Comparison of ENCODE assay signal across 8 cellular contexts in the genomic region with DNA sequence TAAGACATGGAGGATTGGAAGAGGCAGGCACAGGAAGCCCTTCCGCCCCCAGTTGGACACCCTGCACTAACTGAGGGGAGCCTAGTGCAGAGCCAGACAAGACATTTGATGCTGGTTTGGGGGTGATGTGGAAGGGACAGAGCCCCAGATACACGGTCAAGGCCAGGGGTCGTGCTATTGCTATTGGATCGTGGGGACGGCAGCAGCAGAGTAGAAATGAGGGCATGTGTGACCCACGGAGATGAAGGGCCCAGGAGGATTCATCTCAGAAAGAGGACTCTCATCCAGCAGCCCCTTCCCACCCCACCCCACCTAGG. TPM values are rescaled to one million over a fixed set of nuclear protein-coding genes. Genes with fewer than 3 reads are reported as not detected.
DNase-seq lines count a peak whose midpoint lies in the region; ATAC-seq and TF ChIP-seq lines count a peak whose summit lies in the region.

No MANE protein-coding gene starts in this region.

- peaks cover 19% of the 10 kb centered on the region for H3K79me2 ChIP-seq in PC-3 (ENCODE audit: low read length)

- H2BK120ac ChIP-seq in neuronal stem cell (ENCODE audit: low read depth, low read length), result no peak overlapping the region

- no peak overlapping the region for H2BK15ac ChIP-seq in neuronal stem cell (ENCODE audit: low read length)

- peak overlapping the region; percentile 55 to 100 (median 99); a peak in 19 of 22 replicates for H3K9ac ChIP-seq in BLaER1 treated with 17β-estradiol and CSF1 and Interleukin-3, amounts not matched to agents 10 nM and 100 nM
- H3K9ac ChIP-seq in neuronal stem cell (ENCODE audit: low read depth, low read length, poor library complexity) (no peak overlapping the region), PC-3 (ENCODE audit: low read length) (no peak overlapping the region)

- H4K91ac ChIP-seq in neuronal stem cell (ENCODE audit: low read depth, low read length, poor library complexity), result no peak overlapping the region

- no TSS peak for BruUV-seq in PC-3 (replicated peaks; lab: Mats Ljungman, UMichigan)

- no peaks in the 10 kb centered on the region for H3F3A ChIP-seq in PC-3 (ENCODE audit: low read length, unreplicated experiment)

- H2AK5ac ChIP-seq in neuronal stem cell (ENCODE audit: low read depth, low read length), result no peak overlapping the region

- H3K14ac ChIP-seq in neuronal stem cell (ENCODE audit: low read length), result no peak overlapping the region

- H3K4me3 ChIP-seq in BLaER1 treated with 17β-estradiol and CSF1 and Interleukin-3, amounts not matched to agents 10 nM and 100 nM, result peak overlapping the region in 3 of 10 experiments; percentile 40 to 100 (median 96); a peak in 4 of 20 replicates
- peak overlapping the region; percentile 94 for H3K4me3 ChIP-seq in SJCRH30
- peak overlapping the region in 1 of 2 donors; percentile 97 for H3K4me3 ChIP-seq in neuronal stem cell (ENCODE audit: low read length in 2 of 2)
- H3K4me3 ChIP-seq in PC-3 (ENCODE audit: low read length), result no peak overlapping the region

- CTCF ChIA-PET in PC-3 (lab: Charles Lee), result no interaction called here

- H2BK5ac ChIP-seq in neuronal stem cell (ENCODE audit: low read length), result no peak overlapping the region

- POLR2A ChIA-PET in PC-3 (lab: Charles Lee; ENCODE audit: unreplicated experiment), result no interaction called here

- peaks cover 11% of the 10 kb centered on the region for H3K79me1 ChIP-seq in neuronal stem cell (ENCODE audit: low read depth, low read length)

- no CpG with 5 or more reads among the region's 6 CpGs for WGBS in neuronal stem cell (ENCODE audit: extremely low coverage in 2 of 2, insufficient read length in 2 of 2, insufficient replicate concordance in 1 of 2), 2 donors

- intact Hi-C loops in head of caudate nucleus (cut with DNase I) (no loop called here), PC-3 (cut with micrococcal nuclease) (no loop called here)

- no peak for DNase-seq in SJCRH30
- no peak for DNase-seq in epithelial cell of prostate (ENCODE audit: low read depth, low spot score)
- no peak for DNase-seq in neuronal stem cell (ENCODE audit: low spot score)
- DNase-seq in head of caudate nucleus, result no peak
- no peak for DNase-seq in NCI-H128 (lab: John Stamatoyannopoulos, UW; ENCODE audit: unreplicated experiment)
- DNase-seq in PC-3, result no peak

- H4K20me1 ChIP-seq in BLaER1 treated with 17β-estradiol and CSF1 and Interleukin-3, amounts not matched to agents 10 nM and 100 nM, result peaks cover 4 to 28% (median 20%) of the 10 kb centered on the region in 11 experiments; a peak in 17 of 22 replicates
- 0 out of 2 replicates have a peak, but pooled peaks cover 2% of the 10 kb centered on the region for H4K20me1 ChIP-seq in PC-3 (ENCODE audit: low read length)

- peaks cover 8 to 20% (median 15%) of the 10 kb centered on the region in 11 experiments; a peak in 19 of 22 replicates for H3K36me3 ChIP-seq in BLaER1 treated with 17β-estradiol and CSF1 and Interleukin-3, amounts not matched to agents 10 nM and 100 nM
- H3K36me3 ChIP-seq in SJCRH30, result peaks cover 3% of the 10 kb centered on the region; the same call in 1 of the 2 replicates
- H3K36me3 ChIP-seq in neuronal stem cell (replicated peaks in 1 of 2; ENCODE audit: control insufficient read depth in 2 of 2, insufficient read depth in 2 of 2, low read length in 2 of 2), result peaks cover 14 to 25% of the 10 kb centered on the region in 2 donors
- H3K36me3 ChIP-seq in PC-3 (ENCODE audit: low read depth, low read length), result no peaks in the 10 kb centered on the region; the same call in 1 of the 2 replicates

- peak overlapping the region; percentile 93 to 100 (median 98); a peak in 20 of 22 replicates for H3K27ac ChIP-seq in BLaER1 treated with 17β-estradiol and CSF1 and Interleukin-3, amounts not matched to agents 10 nM and 100 nM
- no peak overlapping the region; the same call in 1 of the 2 replicates for H3K27ac ChIP-seq in SJCRH30
- H3K27ac ChIP-seq in epithelial cell of prostate, result peak overlapping the region; percentile 76
- H3K27ac ChIP-seq in neuronal stem cell (replicated peaks; ENCODE audit: low read length), result no peak overlapping the region
- no peak overlapping the region for H3K27ac ChIP-seq in PC-3 (ENCODE audit: low read length)

- H3K4me1 ChIP-seq in BLaER1 treated with 17β-estradiol and CSF1 and Interleukin-3, amounts not matched to agents 10 nM and 100 nM, result peaks cover 45 to 52% (median 47%) of the 10 kb centered on the region in 10 experiments
- H3K4me1 ChIP-seq in SJCRH30 (peaks cover 8% of the 10 kb centered on the region; the same call in 1 of the 2 replicates), neuronal stem cell (ENCODE audit: control insufficient read depth in 2 of 2, insufficient read depth in 1 of 2, low read depth in 1 of 2, low read length in 2 of 2) (peaks cover 22 to 30% of the 10 kb centered on the region in 2 donors), PC-3 (ENCODE audit: insufficient read depth, low read length) (peaks cover 27% of the 10 kb centered on the region)

- H3K4me2 ChIP-seq in BLaER1 treated with 17β-estradiol and CSF1 and Interleukin-3, amounts not matched to agents 10 nM and 100 nM, result peak overlapping the region; percentile 82 to 100 (median 95)
- H3K4me2 ChIP-seq in neuronal stem cell (ENCODE audit: insufficient read depth, low read length, poor library complexity, severe bottlenecking) (no peak overlapping the region), PC-3 (ENCODE audit: low read length) (no peak overlapping the region)

- no peak for TF ChIP-seq CTCF in PC-3 (conservative IDR thresholded peaks at IDR 0.05; ENCODE audit: low read depth, low read length)

- H3K27me3 ChIP-seq in BLaER1 treated with 17β-estradiol and CSF1 and Interleukin-3, amounts not matched to agents 10 nM and 100 nM, result no peaks in the 10 kb centered on the region
- no peaks in the 10 kb centered on the region for H3K27me3 ChIP-seq in SJCRH30
- no peaks in the 10 kb centered on the region for H3K27me3 ChIP-seq in neuronal stem cell (ENCODE audit: control insufficient read depth in 3 of 3, insufficient read depth in 3 of 3, low read depth in 1 of 3, low read length in 3 of 3)
- H3K27me3 ChIP-seq in PC-3 (ENCODE audit: low read length), result no peaks in the 10 kb centered on the region

- ATAC-seq in HG03378 (IDR thresholded peaks at IDR 0.05; ENCODE audit: unreplicated experiment) (no peak), PC-3 (no peak)

- H3K18ac ChIP-seq in neuronal stem cell (ENCODE audit: low read length), result no peak overlapping the region

- no peak overlapping the region for H4K8ac ChIP-seq in neuronal stem cell (ENCODE audit: low read depth, low read length)

- no peak overlapping the region for H3K4ac ChIP-seq in neuronal stem cell (ENCODE audit: low read length)

- no peaks in the 10 kb centered on the region for H3K9me3 ChIP-seq in BLaER1 treated with 17β-estradiol and CSF1 and Interleukin-3, amounts not matched to agents 10 nM and 100 nM (replicated peaks in 1 of 11)
- H3K9me3 ChIP-seq in SJCRH30 (replicated peaks) (no peaks in the 10 kb centered on the region), neuronal stem cell (replicated peaks in 1 of 2; ENCODE audit: control insufficient read depth in 2 of 2, insufficient read depth in 1 of 2, low read depth in 1 of 2, low read length in 2 of 2) (no peaks in the 10 kb centered on the region), PC-3 (ENCODE audit: low read length) (no peaks in the 10 kb centered on the region)

- H3K23ac ChIP-seq in neuronal stem cell (ENCODE audit: low read depth, low read length, poor library complexity), result no peak overlapping the region

- no peaks in the 10 kb centered on the region for H3K9me2 ChIP-seq in PC-3 (replicated peaks; ENCODE audit: low read length)

- H2AFZ ChIP-seq in neuronal stem cell (ENCODE audit: low read length), result peak overlapping the region; percentile 79
- H2AFZ ChIP-seq in PC-3 (ENCODE audit: low read length), result no peak overlapping the region

- H2BK12ac ChIP-seq in neuronal stem cell (ENCODE audit: low read length), result no peak overlapping the region

RNA-seq across cellular contexts. Expression of gene VAMP2, which starts 2.0 kb away (rescaled TPM):
- total RNA-seq in SJCRH30 (2014; rRNA removed; shearing (Covaris generic)), result 6.1 and 7.9 TPM in 2 replicates
- 47.3 TPM for polyA plus RNA-seq in neuronal stem cell (2013, experiment 1 of 2)
- 45.3 TPM for polyA plus RNA-seq in neuronal stem cell (2013, experiment 2 of 2)
- 5.0 and 18.0 TPM in 2 replicates for total RNA-seq in PC-3 (2014; rRNA removed)

RNA-seq across cellular contexts. Expression of gene TMEM107, which starts 11.4 kb away (rescaled TPM):
- total RNA-seq in SJCRH30 (2014; rRNA removed; shearing (Covaris generic)), result 13.0 and 19.8 TPM in 2 replicates
- polyA plus RNA-seq in neuronal stem cell (2013, experiment 1 of 2), result 14.8 TPM
- polyA plus RNA-seq in neuronal stem cell (2013, experiment 2 of 2), result 15.2 TPM
- 19.0 and 26.6 TPM in 2 replicates for total RNA-seq in PC-3 (2014; rRNA removed)

RNA-seq across cellular contexts. Expression of gene PER1, which starts 12.6 kb away (rescaled TPM):
- 9.3 and 13.5 TPM in 2 replicates for total RNA-seq in SJCRH30 (2014; rRNA removed; shearing (Covaris generic))
- polyA plus RNA-seq in neuronal stem cell (2013, experiment 1 of 2), result 17.0 TPM
- polyA plus RNA-seq in neuronal stem cell (2013, experiment 2 of 2), result 18.7 TPM
- total RNA-seq in PC-3 (2014; rRNA removed), result 25.0 and 47.2 TPM in 2 replicates

RNA-seq across cellular contexts. Expression of gene BORCS6, which starts 25.2 kb away (rescaled TPM):
- total RNA-seq in SJCRH30 (2014; rRNA removed; shearing (Covaris generic)), result 1.9 and 2.2 TPM in 2 replicates
- polyA plus RNA-seq in neuronal stem cell (2013, experiment 1 of 2), result 1.8 TPM
- 1.7 TPM for polyA plus RNA-seq in neuronal stem cell (2013, experiment 2 of 2)
- total RNA-seq in PC-3 (2014; rRNA removed), result 5.9 and 7.3 TPM in 2 replicates

RNA-seq across cellular contexts. Expression of gene HES7, which starts 40.9 kb away (rescaled TPM):
- 0.79 and 0.91 TPM in 2 replicates for total RNA-seq in SJCRH30 (2014; rRNA removed; shearing (Covaris generic))
- 5.8 TPM for polyA plus RNA-seq in neuronal stem cell (2013, experiment 1 of 2)
- polyA plus RNA-seq in neuronal stem cell (2013, experiment 2 of 2), result 4.2 TPM
- total RNA-seq in PC-3 (2014; rRNA removed), result 2.9 TPM in 1 of 2 replicates, not detected in the other

Comparison
In these comparisons a context has a peak if more than half of its experiments do, and no peak if none do; other contexts are left out.
1. H3K27ac ChIP-seq: peak in BLaER1 treated with 17β-estradiol and CSF1 and Interleukin-3, amounts not matched to agents 10 nM and 100 nM (11 of 11) and epithelial cell of prostate (single experiment); none in SJCRH30 (single experiment), neuronal stem cell (single experiment) and PC-3 (single experiment).
2. H3K4me2 ChIP-seq: peak in BLaER1 treated with 17β-estradiol and CSF1 and Interleukin-3, amounts not matched to agents 10 nM and 100 nM (11 of 11); none in neuronal stem cell (single experiment) and PC-3 (single experiment).
3. H3K9ac ChIP-seq: peak in BLaER1 treated with 17β-estradiol and CSF1 and Interleukin-3, amounts not matched to agents 10 nM and 100 nM (11 of 11); none in neuronal stem cell (single experiment) and PC-3 (single experiment).